In genomic region chr11:93193721-93194120, GRCh38 we compare ENCODE assay signal across 21 cellular contexts. TPM values are rescaled to one million over a fixed set of nuclear protein-coding genes. Genes with fewer than 3 reads are reported as not detected.
DNase-seq lines count a peak whose midpoint lies in the region; ATAC-seq, FAIRE-seq and TF ChIP-seq lines count a peak whose summit lies in the region.
"Had no signal": no experiment of that assay in that cellular context is flagged by ENCODE, and none has a peak within 500 bp of the region (broad histone marks: within the 10 kb centered on the region; RNA-seq: fewer than 3 reads in every experiment).

No MANE protein-coding gene starts in this region.

- H2AK5ac ChIP-seq in H1 (ENCODE audit: low read depth, low read length), result no peak overlapping the region

- H3K79me1 ChIP-seq in H1 (ENCODE audit: low read depth, low read length), result peaks cover 3% of the 10 kb centered on the region; the same call in 1 of the 2 replicates

- H3K27ac ChIP-seq in HL-60 (replicated peaks) (peak overlapping the region; percentile 93), H1 (ENCODE audit: low read depth, low read length) (no peak overlapping the region)
- H3K27ac ChIP-seq: A549, KMS-11 had no signal

- H3K4me2 ChIP-seq in H1 (ENCODE audit: insufficient read depth in 1 of 2, low read depth in 2 of 2, low read length in 2 of 2), result no peak overlapping the region
- H3K4me2 ChIP-seq: A549, KMS-11 had no signal

- no peak overlapping the region for H3K23ac ChIP-seq in H1 (ENCODE audit: insufficient read length)

- H3K4me1 ChIP-seq in H1 (replicated peaks in 1 of 4; ENCODE audit: control insufficient read depth in 3 of 4, insufficient read depth in 4 of 4, low read length in 3 of 4), result peaks cover 0 to 3% (median 3%) of the 10 kb centered on the region in 4 experiments; a peak in 2 of 7 replicates
- H3K4me1 ChIP-seq: A549 had no signal

- H2AFZ ChIP-seq in H1 (ENCODE audit: low read length), result no peak overlapping the region

- H3K79me2 ChIP-seq in H1 (ENCODE audit: control insufficient read depth in 1 of 2, insufficient read depth in 2 of 2, low read length in 2 of 2), result peaks cover 11 to 82% of the 10 kb centered on the region in 2 experiments

- no peak overlapping the region for H3K9ac ChIP-seq in H1 (replicated peaks in 1 of 4; ENCODE audit: extremely low read depth in 1 of 4, low read depth in 3 of 4, low read length in 3 of 4)
- H3K9ac ChIP-seq: KMS-11 had no signal

- no peak overlapping the region for H2BK5ac ChIP-seq in H1 (ENCODE audit: low read depth, low read length)

- no peak for TF ChIP-seq POLR2A in H1 (IDR thresholded peaks at IDR 0.05; ENCODE audit: control extremely low read depth in 1 of 2, low read depth in 2 of 2, low read length in 2 of 2)

- H4K5ac ChIP-seq in H1 (ENCODE audit: insufficient read length, low read depth, low read length), result no peak overlapping the region

- no peak overlapping the region for H4K8ac ChIP-seq in H1 (ENCODE audit: extremely low read depth, insufficient read depth, low read length)

- no peak for TF ChIP-seq RAD21 in H1 (IDR thresholded peaks at IDR 0.05 in 1 of 2, conservative IDR thresholded peaks at IDR 0.05 in 1 of 2; ENCODE audit: low read depth in 2 of 2, low read length in 2 of 2)

- H3K4me3 ChIP-seq in HL-60 (replicated peaks; ENCODE audit: insufficient read depth, low read length), result no peak overlapping the region; the same call in 1 of the 2 replicates
- H3K4me3 ChIP-seq in H1 (ENCODE audit: extremely low read depth in 1 of 4, insufficient read depth in 2 of 4, low read depth in 3 of 4, low read length in 4 of 4), result no peak overlapping the region
- H3K4me3 ChIP-seq: A549 had no signal

- H4K91ac ChIP-seq in H1 (replicated peaks; ENCODE audit: insufficient read length, low read length), result no peak overlapping the region

- H2BK15ac ChIP-seq in H1 (ENCODE audit: low read length), result no peak overlapping the region

- peaks cover 3% of the 10 kb centered on the region; the same call in 1 of the 2 replicates for H3K23me2 ChIP-seq in H1 (ENCODE audit: low read depth, low read length)

- H2BK12ac ChIP-seq in H1 (ENCODE audit: low read depth, low read length), result no peak overlapping the region

- no peak overlapping the region for H3K18ac ChIP-seq in H1 (ENCODE audit: extremely low read depth, low read length)

- POLR2A ChIA-PET in H1 (lab: Charles Lee; ENCODE audit: partially characterized antibody), result no interaction called here

- no peak for TF ChIP-seq EP300 in H1 (IDR thresholded peaks at IDR 0.05; ENCODE audit: borderline replicate concordance in 1 of 2, low read depth in 2 of 2, low read length in 2 of 2)

- H3K27me3 ChIP-seq in HL-60 (ENCODE audit: insufficient read depth, poor library complexity, severe bottlenecking) (no peaks in the 10 kb centered on the region), H1 (replicated peaks in 1 of 4; ENCODE audit: control insufficient read depth in 3 of 4, extremely low read depth in 1 of 4, insufficient read depth in 3 of 4, low read length in 3 of 4) (no peaks in the 10 kb centered on the region)

- H2BK20ac ChIP-seq in H1 (ENCODE audit: low read length), result no peak overlapping the region

- DNase-seq in AML-193 (lab: John Stamatoyannopoulos, UW) (peak; percentile 85 to 87), HL-60 (ENCODE audit: low read depth in 1 of 2, low spot score in 1 of 2) (peak in 1 of 2 experiments; percentile 76), NOMO-1 treated with DMSO at 0.1 percent for 48 hours (lab: John Stamatoyannopoulos, UW; ENCODE audit: unreplicated experiment) (peak; percentile 78), H1 (ENCODE audit: low read depth in 1 of 2, low spot score in 2 of 2) (no peak), NCI-H2107 (lab: John Stamatoyannopoulos, UW) (no peak), HuH-7 (ENCODE audit: low spot score) (no peak)
- no peak for DNase-seq in stimulated activated CD4-positive, alpha-beta T cell treated with anti-CD3 and anti-CD28 coated beads, Interleukin-12 subunit alpha, Interleukin-12 subunit beta, amount 100 ng/mL, for 4 hours
- DNase-seq: Calu3; CD4-positive, CD25-positive, alpha-beta regulatory T cell; DMS79; NCI-H146; NCI-H345; NCI-H526 treated with DMSO at 0.1 percent for 48 hours had no signal

- H2BK120ac ChIP-seq in H1 (replicated peaks; ENCODE audit: low read depth, low read length), result no peak overlapping the region

- CTCF ChIA-PET in H1 (lab: Charles Lee; ENCODE audit: partially characterized antibody), result no interaction called here

- 88% methylated on average over 2 of the region's 2 CpGs; no CpG with 5 or more reads in 1 of the 2 experiments for WGBS in H1 (ENCODE audit: extremely low coverage in 1 of 2, insufficient coverage in 1 of 2, insufficient read length in 1 of 2, insufficient replicate concordance in 2 of 2, low coverage in 1 of 2, low lambda C conversion rate in 2 of 2, missing lambda C conversion rate in 1 of 2), 2 experiments

- H3K56ac ChIP-seq in H1 (replicated peaks; ENCODE audit: insufficient read length, low read depth, low read length), result no peak overlapping the region

- H3K14ac ChIP-seq in H1 (ENCODE audit: insufficient read length), result no peak overlapping the region

- no peaks in the 10 kb centered on the region for H3K36me3 ChIP-seq in H1 (ENCODE audit: control insufficient read depth in 2 of 4, insufficient read depth in 4 of 4, low read length in 3 of 4)

- ATAC-seq in HG02642 (IDR thresholded peaks at IDR 0.05; ENCODE audit: poor library complexity, unreplicated experiment), result no peak
- ATAC-seq: A549, HCT116, Panc1, Right ventricle myocardium inferior, SK-N-SH treated with all-trans-retinoic acid at 6 μM for 48 hours had no signal

- no peak overlapping the region for H3K4ac ChIP-seq in H1 (replicated peaks; ENCODE audit: insufficient read length, low read depth, low read length)

- no peaks in the 10 kb centered on the region for H3K9me3 ChIP-seq in H1 (ENCODE audit: insufficient read depth in 2 of 2, low read depth in 1 of 2, low read length in 1 of 2)

- FAIRE-seq in H1 (lab: Jason Lieb, UNC), result no peak
- FAIRE-seq: A549, GM12891 had no signal

- H4K20me1 ChIP-seq in H1 (replicated peaks in 1 of 2; ENCODE audit: control insufficient read depth in 1 of 2, insufficient read depth in 2 of 2, low read length in 2 of 2), result peaks cover 0 to 3% of the 10 kb centered on the region in 2 experiments

- no peak for TF ChIP-seq CTCF in HL-60 (IDR thresholded peaks at IDR 0.05; ENCODE audit: insufficient read depth, low read length)
- TF ChIP-seq CTCF in H1 (IDR thresholded peaks at IDR 0.05; ENCODE audit: control extremely low read depth in 1 of 3, insufficient read depth in 1 of 3, low read depth in 1 of 3, low read length in 3 of 3), result no peak

TF ChIP-seq in H1, 55 proteins besides CTCF, POLR2A, EP300 and RAD21:
- TF ChIP-seq KDM5A (IDR thresholded peaks at IDR 0.05; ENCODE audit: low read length), result no peak
- TF ChIP-seq MAFK (IDR thresholded peaks at IDR 0.05; ENCODE audit: low read depth, low read length), result no peak
- TF ChIP-seq CEBPB (IDR thresholded peaks at IDR 0.05; ENCODE audit: low read depth, low read length), result peak; percentile 15; the same call in 1 of the 2 replicates
- no peak for TF ChIP-seq CHD2 (IDR thresholded peaks at IDR 0.05; ENCODE audit: low read length)
- TF ChIP-seq SUZ12 (IDR thresholded peaks at IDR 0.05; ENCODE audit: low read length), result no peak
TF ChIP-seq in H1: peak in this region for 1.

RNA-seq across cellular contexts. Expression of gene SLC36A4, which starts 4.1 kb away (rescaled TPM):
- total RNA-seq in H1 (2021; fragmentation: NEBNext Ultra II Directional; extraction: Animal tissue kit (Norgen Biotek cat#: 25700)), result 22.7 and 24.4 TPM in 2 replicates
- 7.3 and 10.2 TPM in 2 replicates for polyA plus RNA-seq in H1 (2011; rRNA removed)
- 12.1 TPM for polyA plus RNA-seq in H1 (2011; cell fraction: cytosol; rRNA removed)
- polyA plus RNA-seq in H1 (2011; cell fraction: nucleus; rRNA removed), result 9.6 TPM
- polyA plus RNA-seq in H1 (2012, experiment 1 of 2), result 12.2 to 27.0 TPM (median 16.9 TPM) in 4 replicates
- 1.7 TPM for polyA plus RNA-seq in H1 (2012, experiment 2 of 2)
- polyA plus RNA-seq in H1 (2013, experiment 1 of 2), result 16.1 TPM
- polyA plus RNA-seq in H1 (2013, experiment 2 of 2), result 14.5 TPM
- 20.8 and 28.6 TPM in 2 replicates for polyA minus RNA-seq in H1 (2011; rRNA and poly(A)+ RNA removed)
- 12.2 TPM for polyA minus RNA-seq in H1 (2011; cell fraction: cytosol; rRNA and poly(A)+ RNA removed)
- polyA minus RNA-seq in H1 (2011; cell fraction: nucleus; rRNA and poly(A)+ RNA removed), result 54.2 TPM

Comparison
In these comparisons a context has a peak if more than half of its experiments do, and no peak if none do; other contexts are left out.
1. DNase-seq: peak in AML-193 (2 of 2) and NOMO-1 treated with DMSO at 0.1 percent for 48 hours (single experiment); none in H1 (0 of 2), NCI-H2107 (single experiment), stimulated activated CD4-positive, alpha-beta T cell treated with anti-CD3 and anti-CD28 coated beads, Interleukin-12 subunit alpha, Interleukin-12 subunit beta, amount 100 ng/mL, for 4 hours (single experiment) and HuH-7 (single experiment).